ENCODE assay signal across 9 cellular contexts in genomic region chr5:132513618-132514336, GRCh38. TPM values are rescaled to one million over a fixed set of nuclear protein-coding genes. Genes with fewer than 3 reads are reported as not detected.
"Had no signal": no experiment of that assay in that cellular context is flagged by ENCODE, and none has a peak within 500 bp of the region (broad histone marks: within the 10 kb centered on the region; RNA-seq: fewer than 3 reads in every experiment).

No MANE protein-coding gene starts in this region.

RNA-seq across cellular contexts. Expression of gene IL5, which starts 29.5 kb away (rescaled TPM):
- total RNA-seq: LHCN-M2, NCI-H460, PC-9, Peyer's patch, Right ventricle myocardium inferior, RPMI7951, SJCRH30, T-helper 17 cell had no signal
- polyA plus RNA-seq: IgD-negative memory B cell had no signal
